ENCODE assay signal across 13 cellular contexts in the genomic region with DNA sequence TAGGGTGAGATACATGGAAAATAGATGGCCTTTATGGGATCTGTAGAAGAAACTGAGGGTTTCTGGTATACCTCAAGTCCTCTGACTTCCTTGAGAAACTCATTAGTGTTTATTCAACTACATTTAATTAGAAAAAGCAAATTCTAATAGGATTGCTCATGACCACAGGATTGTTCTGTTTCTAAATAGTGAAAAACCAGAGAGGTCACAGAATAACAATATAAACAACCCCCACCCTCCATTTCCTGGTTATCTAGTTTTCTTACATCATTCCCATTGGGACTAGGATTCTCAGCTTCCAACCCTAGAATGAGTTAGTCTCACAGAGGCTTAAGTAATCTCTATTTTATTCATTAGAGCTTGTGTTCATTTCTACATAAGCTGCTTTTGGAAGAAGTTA. TPM values are rescaled to one million over a fixed set of nuclear protein-coding genes. Genes with fewer than 3 reads are reported as not detected.
DNase-seq lines count a peak whose midpoint lies in the region; ATAC-seq and TF ChIP-seq lines count a peak whose summit lies in the region.
"Had no signal": no experiment of that assay in that cellular context is flagged by ENCODE, and none has a peak within 500 bp of the region (broad histone marks: within the 10 kb centered on the region; RNA-seq: fewer than 3 reads in every experiment).

No MANE protein-coding gene starts in this region.

- peaks cover 36% of the 10 kb centered on the region for H3K36me3 Mint-ChIP-seq in natural killer cell

- H3K27ac ChIP-seq in subcutaneous abdominal adipose tissue (ENCODE audit: low read depth, low read length) (peak overlapping the region; percentile 11), sigmoid colon (no peak overlapping the region)

- no peaks in the 10 kb centered on the region for H3K9me3 Mint-ChIP-seq in natural killer cell
- H3K9me3 Mint-ChIP-seq: activated CD4-positive, alpha-beta T cell treated with anti-CD3 and anti-CD28 coated beads, Interleukin-2, amount 10 ng/mL, durations not matched to agents 7 days and 5 days; T-helper 1 cell treated with Interleukin-12 subunit alpha and Interleukin-12 subunit beta and Interleukin-4 antibody, amounts not matched to agents 30 μg/mL and 1 μg/mL, for 36 hours had no signal

- peaks cover 9 to 15% of the 10 kb centered on the region in 2 donors for H3K4me1 Mint-ChIP-seq in natural killer cell

- peak overlapping the region; percentile 22 for H3K9ac ChIP-seq in adipocyte (ENCODE audit: low read length)
- peak overlapping the region in 1 of 5 donors; percentile 49 for H3K9ac ChIP-seq in subcutaneous abdominal adipose tissue (ENCODE audit: low read length in 5 of 5)

- TF ChIP-seq EP300 in sigmoid colon (IDR thresholded peaks at IDR 0.05): no peak

- TF ChIP-seq CTCF in fibroblast of the aortic adventitia (IDR thresholded peaks at IDR 0.05; ENCODE audit: insufficient read depth, low read length) (no peak), natural killer cell (IDR thresholded peaks at IDR 0.05) (no peak), sigmoid colon (IDR thresholded peaks at IDR 0.05) (no peak)

- H3K36me3 ChIP-seq in adipocyte (ENCODE audit: control insufficient read depth, insufficient read depth, low read length, severe bottlenecking) (peaks cover 86% of the 10 kb centered on the region), subcutaneous abdominal adipose tissue (ENCODE audit: control insufficient read depth in 5 of 5, insufficient read depth in 5 of 5, low read length in 5 of 5) (peaks cover 62 to 100% (median 81%) of the 10 kb centered on the region in 5 donors), sigmoid colon (peaks cover 51 to 100% (median 77%) of the 10 kb centered on the region in 4 donors)

- H3K4me3 ChIP-seq in adipocyte (ENCODE audit: low read length): peak overlapping the region; percentile 22
- no peak overlapping the region for H3K4me3 ChIP-seq in fibroblast of the aortic adventitia (ENCODE audit: low read depth, low read length)
- no peak overlapping the region for H3K4me3 ChIP-seq in subcutaneous abdominal adipose tissue (ENCODE audit: low read depth in 1 of 5, low read length in 5 of 5)
- H3K4me3 ChIP-seq in sigmoid colon: no peak overlapping the region
- H3K4me3 ChIP-seq: heart right ventricle had no signal

- ATAC-seq in natural killer cell (no peak), GM18505 (IDR thresholded peaks at IDR 0.05; ENCODE audit: unreplicated experiment) (no peak)

- TF ChIP-seq POLR2A in sigmoid colon (IDR thresholded peaks at IDR 0.05) (no peak), GM18505 (IDR thresholded peaks at IDR 0.05; ENCODE audit: borderline replicate concordance, extremely low read depth, insufficient read depth, insufficient read length) (no peak)

- H3K27me3 ChIP-seq in adipocyte (replicated peaks; ENCODE audit: control insufficient read depth, insufficient read depth, low read length) (no peaks in the 10 kb centered on the region), subcutaneous abdominal adipose tissue (ENCODE audit: control insufficient read depth in 5 of 5, insufficient read depth in 4 of 5, low read length in 5 of 5) (no peaks in the 10 kb centered on the region), sigmoid colon (no peaks in the 10 kb centered on the region)
- H3K27me3 ChIP-seq: heart right ventricle had no signal

- H3K9me3 ChIP-seq in adipocyte (ENCODE audit: control insufficient read depth, low read length) (no peaks in the 10 kb centered on the region), subcutaneous abdominal adipose tissue (ENCODE audit: control insufficient read depth in 5 of 5, low read length in 5 of 5) (no peaks in the 10 kb centered on the region), sigmoid colon (no peaks in the 10 kb centered on the region)
- H3K9me3 ChIP-seq: heart right ventricle had no signal

- intact Hi-C loops in natural killer cell (cut with micrococcal nuclease) (no loop called here), sigmoid colon (cut with DNase I) (no loop called here)

- peaks cover 27% of the 10 kb centered on the region for H3K4me1 ChIP-seq in adipocyte (ENCODE audit: control insufficient read depth, insufficient read depth, low read length)
- peaks cover 0 to 12% (median 5%) of the 10 kb centered on the region in 5 donors for H3K4me1 ChIP-seq in subcutaneous abdominal adipose tissue (ENCODE audit: control insufficient read depth in 5 of 5, insufficient read depth in 5 of 5, low read length in 5 of 5)
- H3K4me1 ChIP-seq in sigmoid colon: no peaks in the 10 kb centered on the region

- DNase-seq in GM04504 (ENCODE audit: low read depth) (peak; percentile 46), adipocyte (ENCODE audit: low read depth) (peak; percentile 83), fibroblast of the aortic adventitia (ENCODE audit: low read depth) (peak; percentile 87), natural killer cell (no peak), sigmoid colon (no peak)
- DNase-seq: activated CD4-positive, alpha-beta T cell treated with anti-CD3 and anti-CD28 coated beads, Interleukin-2, amount 10 ng/mL, durations not matched to agents 7 days and 5 days; activated gamma-delta T cell; cortex of kidney; DMS79; heart right ventricle had no signal

- no peaks in the 10 kb centered on the region for H3K27me3 Mint-ChIP-seq in natural killer cell (ENCODE audit: low read depth in 2 of 2)
- H3K27me3 Mint-ChIP-seq: activated CD4-positive, alpha-beta T cell treated with anti-CD3 and anti-CD28 coated beads, Interleukin-2, amount 10 ng/mL, durations not matched to agents 7 days and 5 days had no signal

- no peak overlapping the region for H3K27ac Mint-ChIP-seq in natural killer cell
- H3K27ac Mint-ChIP-seq: activated CD4-positive, alpha-beta T cell treated with anti-CD3 and anti-CD28 coated beads, Interleukin-2, amount 10 ng/mL, durations not matched to agents 7 days and 5 days; T-helper 1 cell treated with Interleukin-12 subunit alpha and Interleukin-12 subunit beta and Interleukin-4 antibody, amounts not matched to agents 30 μg/mL and 1 μg/mL, for 36 hours had no signal

- no peak overlapping the region for H3K4me3 Mint-ChIP-seq in natural killer cell
- H3K4me3 Mint-ChIP-seq: activated CD4-positive, alpha-beta T cell treated with anti-CD3 and anti-CD28 coated beads, Interleukin-2, amount 10 ng/mL, durations not matched to agents 7 days and 5 days; T-helper 1 cell treated with Interleukin-12 subunit alpha and Interleukin-12 subunit beta and Interleukin-4 antibody, amounts not matched to agents 30 μg/mL and 1 μg/mL, for 36 hours had no signal

RNA-seq across cellular contexts. Expression of gene SF3B3, which starts 30.0 kb away (rescaled TPM):
- total RNA-seq in fibroblast of the aortic adventitia (ENCODE audit: low replicate concordance): 39.1 and 184 TPM in 2 replicates
- total RNA-seq in natural killer cell: 100 to 1,000 TPM; 164 to 220 (median 173) TPM
- total RNA-seq in sigmoid colon: 10 to 100 TPM; 41.9 to 71.5 (median 59.5) TPM
- 10 to 100 TPM; 23.8 to 98.5 (median 30.6) TPM for polyA plus RNA-seq in sigmoid colon

RNA-seq across cellular contexts. Expression of gene COG4, which starts 30.3 kb away (rescaled TPM):
- total RNA-seq in fibroblast of the aortic adventitia (ENCODE audit: low replicate concordance): 59.9 and 131 TPM in 2 replicates
- 10 to 100 TPM; 29.5 to 44.4 (median 31.6) TPM for total RNA-seq in natural killer cell
- 10 to 100 TPM; 25.2 to 44.3 (median 31.9) TPM for total RNA-seq in sigmoid colon
- polyA plus RNA-seq in sigmoid colon: 10 to 100 TPM; 31.2 to 51.0 (median 39.5) TPM

Comparison
In these comparisons a context has a peak if more than half of its experiments do, and no peak if none do; other contexts are left out.
1. DNase-seq: peak in GM04504 (single experiment), adipocyte (single experiment) and fibroblast of the aortic adventitia (single experiment); none in natural killer cell (single experiment) and sigmoid colon (single experiment).